Comparison of ENCODE assay signal across 22 cellular contexts in the genomic region with DNA sequence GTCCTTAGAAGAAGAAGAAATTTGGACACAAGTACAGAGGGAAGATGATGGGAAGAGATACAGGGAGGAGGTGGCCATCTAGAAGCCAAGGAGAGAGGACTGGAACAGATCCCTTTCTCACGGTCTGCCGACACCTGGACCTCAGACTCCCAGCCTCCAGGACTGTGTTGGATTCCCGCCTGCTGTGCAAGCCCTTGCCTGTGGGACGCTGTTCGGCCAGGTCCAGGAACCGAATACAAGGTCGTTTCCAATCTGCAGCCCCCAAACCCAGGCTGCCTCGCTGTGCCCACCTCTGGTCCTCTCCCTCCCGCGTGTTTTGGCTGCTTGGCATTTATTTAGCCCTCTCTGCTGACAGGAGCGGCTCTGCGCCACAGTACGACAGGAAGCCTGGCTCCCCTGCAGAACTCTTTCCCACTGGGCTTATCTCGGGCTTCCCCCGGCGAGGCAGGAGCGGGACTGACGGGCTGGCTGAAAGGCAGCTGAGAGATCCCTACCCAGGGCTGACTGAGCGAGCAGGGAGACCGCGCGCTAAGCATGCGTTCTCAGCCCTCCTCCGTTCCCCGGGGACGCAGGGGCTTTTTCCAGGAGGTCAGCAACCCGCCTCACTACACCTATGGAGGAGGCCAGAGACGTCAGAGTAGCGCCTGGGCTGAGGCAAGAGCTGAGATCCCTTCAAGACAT.
DNase-seq lines count a peak whose midpoint lies in the region; ATAC-seq, FAIRE-seq and TF ChIP-seq lines count a peak whose summit lies in the region.
"Had no signal": no experiment of that assay in that cellular context is flagged by ENCODE, and none has a peak within 500 bp of the region (broad histone marks: within the 10 kb centered on the region; RNA-seq: fewer than 3 reads in every experiment).

No MANE protein-coding gene starts in this region.

- peaks cover 6% of the 10 kb centered on the region for H3F3A ChIP-seq in neural progenitor cell (ENCODE audit: low read depth)

- H3K27ac Mint-ChIP-seq in endodermal cell (no peak overlapping the region), neural progenitor cell (no peak overlapping the region)
- H3K27ac Mint-ChIP-seq: CD8-positive, alpha-beta memory T cell; IgD-negative memory B cell had no signal

- H3K4me1 Mint-ChIP-seq in endodermal cell (peaks cover 5% of the 10 kb centered on the region), neural progenitor cell (peaks cover 18% of the 10 kb centered on the region)
- H3K4me1 Mint-ChIP-seq: CD8-positive, alpha-beta memory T cell had no signal

- peak; percentile 52 to 65 (median 62) for ATAC-seq in right lobe of liver
- ATAC-seq in HepG2: no peak
- no peak for ATAC-seq in HG03280 (IDR thresholded peaks at IDR 0.05; ENCODE audit: unreplicated experiment)
- ATAC-seq in left colon: no peak
- ATAC-seq: GM12878 had no signal

- CTCF ChIA-PET in HepG2 (lab: Yijun Ruan, JAX; ENCODE audit: low intra/inter-chr PET ratio, low total read pairs): no interaction called here

- H3K9me3 ChIP-seq in right lobe of liver (no peaks in the 10 kb centered on the region), HepG2 (ENCODE audit: low read length) (no peaks in the 10 kb centered on the region), endodermal cell (ENCODE audit: control insufficient read depth, low read length) (peaks cover 4% of the 10 kb centered on the region), neural progenitor cell (ENCODE audit: low read depth) (no peaks in the 10 kb centered on the region)
- H3K9me3 ChIP-seq: A549, SJCRH30 had no signal

- POLR2A ChIA-PET in HepG2 (lab: Yijun Ruan, JAX): no interaction called here

- intact Hi-C loops in right lobe of liver (cut with DNase I): loop anchor here in 1 of 2 donors (10.0 kb wide), 1 partner anchor 230 kb away; no protein-coding TSS in a partner anchor
- intact Hi-C loops in HepG2 (cut with micrococcal nuclease; ENCODE audit: unreplicated experiment): no loop called here
- intact Hi-C loops in left colon (cut with DNase I, micrococcal nuclease): no loop called here

- H3K27me3 ChIP-seq in right lobe of liver: no peaks in the 10 kb centered on the region
- peaks cover 3 to 26% of the 10 kb centered on the region in 2 experiments; a peak in 4 of 5 replicates for H3K27me3 ChIP-seq in HepG2 (ENCODE audit: control insufficient read depth in 1 of 2, insufficient read depth in 2 of 2, low read length in 2 of 2)
- H3K27me3 ChIP-seq in endodermal cell (ENCODE audit: control insufficient read depth, insufficient read depth, low read length, poor library complexity, severe bottlenecking): no peaks in the 10 kb centered on the region
- no peaks in the 10 kb centered on the region for H3K27me3 ChIP-seq in neural progenitor cell
- H3K27me3 ChIP-seq: BLaER1 treated with 17β-estradiol and CSF1 and Interleukin-3, amounts not matched to agents 10 nM and 100 nM; SJCRH30 had no signal

- TF ChIP-seq RAD21 in HepG2 (CRISPR knock-in tag; IDR thresholded peaks at IDR 0.05): no peak

- H3K4me3 Mint-ChIP-seq in endodermal cell (no peak overlapping the region), neural progenitor cell (no peak overlapping the region)
- H3K4me3 Mint-ChIP-seq: CD8-positive, alpha-beta memory T cell; IgD-negative memory B cell had no signal

- TF ChIP-seq CTCF in right lobe of liver (IDR thresholded peaks at IDR 0.05): no peak
- no peak for TF ChIP-seq CTCF in HepG2 (CRISPR knock-in tag; IDR thresholded peaks at IDR 0.05)
- TF ChIP-seq CTCF in endodermal cell (conservative IDR thresholded peaks at IDR 0.05): no peak
- TF ChIP-seq CTCF in neural progenitor cell (IDR thresholded peaks at IDR 0.05): no peak

- DNase-seq in right lobe of liver (peak in 2 of 3 donors; percentile 30 to 59), HepG2 (ENCODE audit: low spot score) (no peak), endodermal cell (peak; percentile 52), iPS-NIHi7 (ENCODE audit: extremely low spot score) (peak; percentile 49), left colon (no peak), HK-2 (ENCODE audit: unreplicated experiment) (no peak), neural progenitor cell (ENCODE audit: low spot score) (no peak)
- DNase-seq: CD8-positive, alpha-beta memory T cell; DMS79; NCI-H1105 treated with DMSO at 0.1 percent for 48 hours; NCI-H187 treated with DMSO at 0.1 percent for 48 hours; NCI-H446; NCI-H69; OCI-M1; SJCRH30 had no signal

- no peak for FAIRE-seq in HepG2 (lab: Jason Lieb, UNC)
- FAIRE-seq: A549, D721Med, G401.6, GM12878 had no signal

- H4K20me1 ChIP-seq in HepG2 (ENCODE audit: insufficient read depth, low read length) (no peaks in the 10 kb centered on the region), neural progenitor cell (ENCODE audit: low read depth) (no peaks in the 10 kb centered on the region)
- H4K20me1 ChIP-seq: BLaER1 treated with 17β-estradiol and CSF1 and Interleukin-3, amounts not matched to agents 10 nM and 100 nM had no signal

- no TSS peak for BruUV-seq in HepG2 (replicated peaks; lab: Mats Ljungman, UMichigan)

- in situ Hi-C loops in HepG2 (cut with HindIII; ENCODE audit: extremely low pct_ligation_motif_present, low pct_unique_long_range_greater_than_20kb): no loop called here

- no peaks in the 10 kb centered on the region for H3K36me3 Mint-ChIP-seq in endodermal cell (ENCODE audit: low read depth)
- no peaks in the 10 kb centered on the region for H3K36me3 Mint-ChIP-seq in neural progenitor cell

- H3K36me3 ChIP-seq in right lobe of liver (no peaks in the 10 kb centered on the region), HepG2 (replicated peaks in 1 of 2; ENCODE audit: control insufficient read depth in 1 of 2, insufficient read depth in 2 of 2, low read length in 2 of 2) (no peaks in the 10 kb centered on the region), endodermal cell (ENCODE audit: control insufficient read depth, insufficient read depth, low read length) (no peaks in the 10 kb centered on the region), neural progenitor cell (no peaks in the 10 kb centered on the region)
- H3K36me3 ChIP-seq: BLaER1 treated with 17β-estradiol and CSF1 and Interleukin-3, amounts not matched to agents 10 nM and 100 nM; SJCRH30 had no signal

- H3K27me3 Mint-ChIP-seq in endodermal cell (ENCODE audit: insufficient read depth): peaks cover 3% of the 10 kb centered on the region
- peaks cover 3% of the 10 kb centered on the region for H3K27me3 Mint-ChIP-seq in neural progenitor cell (ENCODE audit: insufficient read depth, low read depth)

- H3K9ac ChIP-seq in HepG2 (ENCODE audit: insufficient read depth, low read depth, low read length) (no peak overlapping the region), endodermal cell (ENCODE audit: extremely low read depth, low read length, poor library complexity, severe bottlenecking) (no peak overlapping the region), neural progenitor cell (no peak overlapping the region)
- H3K9ac ChIP-seq: BLaER1 treated with 17β-estradiol and CSF1 and Interleukin-3, amounts not matched to agents 10 nM and 100 nM had no signal

- TF ChIP-seq EP300 in HepG2 (IDR thresholded peaks at IDR 0.05; ENCODE audit: low read depth in 2 of 2, low read length in 2 of 2): no peak
- no peak for TF ChIP-seq EP300 in HepG2 (CRISPR knock-in tag; IDR thresholded peaks at IDR 0.05; ENCODE audit: borderline replicate concordance)

- H3K4me2 ChIP-seq in HepG2 (ENCODE audit: low read depth, low read length) (no peak overlapping the region), neural progenitor cell (no peak overlapping the region)
- H3K4me2 ChIP-seq: A549 had no signal

- H2AFZ ChIP-seq in HepG2 (ENCODE audit: low read length): no peak overlapping the region
- H2AFZ ChIP-seq in neural progenitor cell (replicated peaks): no peak overlapping the region

- TF ChIP-seq POLR2A in right lobe of liver (IDR thresholded peaks at IDR 0.05): no peak
- TF ChIP-seq POLR2A in HepG2 (IDR thresholded peaks at IDR 0.05; ENCODE audit: insufficient read depth in 1 of 2, low read depth in 2 of 2, low read length in 2 of 2): no peak

- H3K79me2 ChIP-seq in HepG2 (ENCODE audit: insufficient read depth, low read length) (no peaks in the 10 kb centered on the region), neural progenitor cell (ENCODE audit: low read depth) (no peaks in the 10 kb centered on the region)

- H3K4me3 ChIP-seq in right lobe of liver (no peak overlapping the region), HepG2 (replicated peaks in 1 of 3; ENCODE audit: insufficient read depth in 1 of 3, low read depth in 2 of 3, low read length in 3 of 3) (no peak overlapping the region), endodermal cell (ENCODE audit: low read length) (no peak overlapping the region), neural progenitor cell (no peak overlapping the region)
- H3K4me3 ChIP-seq: A549; BLaER1 treated with 17β-estradiol and CSF1 and Interleukin-3, amounts not matched to agents 10 nM and 100 nM; GM12878; SJCRH30 had no signal

- H3K9me3 Mint-ChIP-seq in endodermal cell: no peaks in the 10 kb centered on the region
- H3K9me3 Mint-ChIP-seq in neural progenitor cell: no peaks in the 10 kb centered on the region

- WGBS in right lobe of liver (ENCODE audit: insufficient coverage, low coverage, low lambda C conversion rate, missing lambda C conversion rate): 57% methylated on average over 7 of the region's 29 CpGs
- WGBS in HepG2 (ENCODE audit: low lambda C conversion rate): 44% methylated on average over 13 of the region's 29 CpGs
- 88 to 92% methylated on average over 12 to 29 of the region's 29 CpGs for WGBS in endodermal cell (ENCODE audit: insufficient coverage in 1 of 2, insufficient read length in 1 of 2), 2 experiments

- no peak overlapping the region for H3K27ac ChIP-seq in right lobe of liver
- H3K27ac ChIP-seq in HepG2 (ENCODE audit: extremely low read length, insufficient read depth, low read length): no peak overlapping the region
- H3K27ac ChIP-seq in endodermal cell (ENCODE audit: low read depth, low read length): no peak overlapping the region
- H3K27ac ChIP-seq in neural progenitor cell: no peak overlapping the region
- H3K27ac ChIP-seq: A549; BLaER1 treated with 17β-estradiol and CSF1 and Interleukin-3, amounts not matched to agents 10 nM and 100 nM; SJCRH30 had no signal

- H3K4me1 ChIP-seq in right lobe of liver: no peaks in the 10 kb centered on the region
- H3K4me1 ChIP-seq in HepG2 (ENCODE audit: insufficient read depth, low read length): no peaks in the 10 kb centered on the region
- H3K4me1 ChIP-seq in endodermal cell (ENCODE audit: control insufficient read depth, insufficient read depth, low read length): no peaks in the 10 kb centered on the region
- H3K4me1 ChIP-seq in neural progenitor cell: peaks cover 8% of the 10 kb centered on the region
- H3K4me1 ChIP-seq: A549, SJCRH30 had no signal

Comparison
In these comparisons a context has a peak if more than half of its experiments do, and no peak if none do; other contexts are left out.
1. ATAC-seq: peak in right lobe of liver (4 of 4); none in HepG2 (single experiment), HG03280 (single experiment) and left colon (single experiment).
2. DNase-seq: peak in right lobe of liver (2 of 3), endodermal cell (single experiment) and iPS-NIHi7 (single experiment); none in HepG2 (single experiment), left colon (0 of 2), HK-2 (single experiment) and neural progenitor cell (single experiment).